22 cellular contexts compared by ENCODE assay signal in the genomic region with DNA sequence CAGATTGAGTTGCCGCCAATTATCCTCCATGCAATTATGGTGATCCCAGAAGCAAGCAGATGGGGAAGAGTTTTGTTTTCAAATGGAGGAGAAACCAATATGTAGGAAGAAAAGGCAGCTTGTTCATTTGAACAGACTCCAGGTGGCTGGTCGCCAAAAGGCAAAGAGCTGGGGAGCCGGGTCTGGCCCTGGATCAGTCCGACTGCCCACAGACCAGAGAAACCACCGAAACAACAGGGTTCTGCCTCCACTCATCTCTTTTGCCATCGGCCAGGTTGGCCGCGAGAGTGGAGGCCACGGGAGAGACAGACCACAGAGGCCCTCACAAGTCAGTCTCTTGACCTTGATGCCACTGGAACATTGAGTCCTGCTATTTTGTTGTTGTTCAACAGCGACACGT.
A peak's percentile ranks its signal among the peaks of the same experiment; 100 is the strongest.
DNase-seq lines count a peak whose midpoint lies in the region; ATAC-seq, FAIRE-seq and TF ChIP-seq lines count a peak whose summit lies in the region.
"Had no signal": no experiment of that assay in that cellular context is flagged by ENCODE, and none has a peak within 500 bp of the region (broad histone marks: within the 10 kb centered on the region; RNA-seq: fewer than 3 reads in every experiment).

No MANE protein-coding gene starts in this region.

- CTCF ChIA-PET in activated CD8-positive, alpha-beta memory T cell treated with anti-CD3 and anti-CD28 coated beads, Interleukin-2, amount 10 ng/mL, durations not matched to agents 7 days and 5 days (lab: Charles Lee): no interaction called here
- CTCF ChIA-PET in HepG2 (lab: Yijun Ruan, JAX; ENCODE audit: low intra/inter-chr PET ratio, low total read pairs): no interaction called here

- H3K4me1 Mint-ChIP-seq in activated CD8-positive, alpha-beta memory T cell treated with anti-CD3 and anti-CD28 coated beads, Interleukin-2, amount 10 ng/mL, durations not matched to agents 7 days and 5 days: no peaks in the 10 kb centered on the region
- H3K4me1 Mint-ChIP-seq: CD4-positive, CD25-positive, alpha-beta regulatory T cell had no signal

- H3K4me1 ChIP-seq in HepG2 (ENCODE audit: insufficient read depth, low read length): no peaks in the 10 kb centered on the region
- H3K4me1 ChIP-seq: BLaER1 treated with 17β-estradiol and CSF1 and Interleukin-3, amounts not matched to agents 10 nM and 100 nM had no signal

- no peak for FAIRE-seq in HepG2 (lab: Jason Lieb, UNC)
- FAIRE-seq: GM12892, GM19239, H54 had no signal

- TF ChIP-seq CTCF in HepG2 (CRISPR knock-in tag; IDR thresholded peaks at IDR 0.05): no peak

- no peaks in the 10 kb centered on the region for H3K79me2 ChIP-seq in HepG2 (ENCODE audit: insufficient read depth, low read length)

- ATAC-seq in activated CD8-positive, alpha-beta memory T cell treated with anti-CD3 and anti-CD28 coated beads, Interleukin-2, amount 10 ng/mL, durations not matched to agents 7 days and 5 days: no peak
- ATAC-seq in HepG2: no peak
- ATAC-seq: HCT116 had no signal

- intact Hi-C loops in HepG2 (cut with micrococcal nuclease; ENCODE audit: unreplicated experiment): no loop called here

- no peak for TF ChIP-seq POLR2A in HepG2 (IDR thresholded peaks at IDR 0.05; ENCODE audit: insufficient read depth in 1 of 2, low read depth in 2 of 2, low read length in 2 of 2)

- H3K4me3 Mint-ChIP-seq in activated CD8-positive, alpha-beta memory T cell treated with anti-CD3 and anti-CD28 coated beads, Interleukin-2, amount 10 ng/mL, durations not matched to agents 7 days and 5 days: no peak overlapping the region
- H3K4me3 Mint-ChIP-seq: CD4-positive, CD25-positive, alpha-beta regulatory T cell had no signal

- H3K4me3 ChIP-seq in HepG2 (replicated peaks in 1 of 3; ENCODE audit: insufficient read depth in 1 of 3, low read depth in 2 of 3, low read length in 3 of 3): no peak overlapping the region
- H3K4me3 ChIP-seq: BLaER1 treated with 17β-estradiol and CSF1 and Interleukin-3, amounts not matched to agents 10 nM and 100 nM had no signal

- H3K27me3 Mint-ChIP-seq in activated CD8-positive, alpha-beta memory T cell treated with anti-CD3 and anti-CD28 coated beads, Interleukin-2, amount 10 ng/mL, durations not matched to agents 7 days and 5 days: no peaks in the 10 kb centered on the region
- H3K27me3 Mint-ChIP-seq: CD4-positive, CD25-positive, alpha-beta regulatory T cell had no signal

- peak; percentile 61 for DNase-seq in NCI-H748 (lab: John Stamatoyannopoulos, UW; ENCODE audit: unreplicated experiment)
- no peak for DNase-seq in NCI-H748 treated with DMSO at 0.1 percent for 48 hours (lab: John Stamatoyannopoulos, UW)
- peak; percentile 26 for DNase-seq in NCI-H1694 (lab: John Stamatoyannopoulos, UW)
- peak; percentile 92 for DNase-seq in NCI-H69 (lab: John Stamatoyannopoulos, UW)
- DNase-seq in cerebellar cortex (ENCODE audit: low spot score): peak; percentile 8
- no peak for DNase-seq in activated CD8-positive, alpha-beta memory T cell treated with anti-CD3 and anti-CD28 coated beads, Interleukin-2, amount 10 ng/mL, durations not matched to agents 7 days and 5 days
- DNase-seq in HepG2 (ENCODE audit: low spot score): no peak
- DNase-seq in putamen (ENCODE audit: low spot score): no peak
- DNase-seq: ACHN; Calu3; CD4-positive, CD25-positive, alpha-beta regulatory T cell; DMS153; DMS79 treated with DMSO at 0.1 percent for 48 hours; EL; GDM1; IMR-90 had no signal

- no peak overlapping the region for H3K9ac ChIP-seq in HepG2 (ENCODE audit: insufficient read depth, low read depth, low read length)
- H3K9ac ChIP-seq: BLaER1 treated with 17β-estradiol and CSF1 and Interleukin-3, amounts not matched to agents 10 nM and 100 nM had no signal

- no peaks in the 10 kb centered on the region for H4K20me1 ChIP-seq in HepG2 (ENCODE audit: insufficient read depth, low read length)
- H4K20me1 ChIP-seq: BLaER1 treated with 17β-estradiol and CSF1 and Interleukin-3, amounts not matched to agents 10 nM and 100 nM had no signal

- H3K9me3 Mint-ChIP-seq in activated CD8-positive, alpha-beta memory T cell treated with anti-CD3 and anti-CD28 coated beads, Interleukin-2, amount 10 ng/mL, durations not matched to agents 7 days and 5 days (ENCODE audit: low read depth): peaks cover 7% of the 10 kb centered on the region

- H3K27ac ChIP-seq in HepG2 (ENCODE audit: extremely low read length, insufficient read depth, low read length): no peak overlapping the region
- H3K27ac ChIP-seq: BLaER1 treated with 17β-estradiol and CSF1 and Interleukin-3, amounts not matched to agents 10 nM and 100 nM; HL-60 had no signal

- no peak overlapping the region for H3K27ac Mint-ChIP-seq in activated CD8-positive, alpha-beta memory T cell treated with anti-CD3 and anti-CD28 coated beads, Interleukin-2, amount 10 ng/mL, durations not matched to agents 7 days and 5 days
- H3K27ac Mint-ChIP-seq: CD4-positive, CD25-positive, alpha-beta regulatory T cell had no signal

- no TSS peak for BruUV-seq in HepG2 (replicated peaks; lab: Mats Ljungman, UMichigan)

- no peak overlapping the region for H2AFZ ChIP-seq in HepG2 (ENCODE audit: low read length)

- no peak for TF ChIP-seq RAD21 in HepG2 (CRISPR knock-in tag; IDR thresholded peaks at IDR 0.05)

- TF ChIP-seq EP300 in HepG2 (IDR thresholded peaks at IDR 0.05; ENCODE audit: low read depth in 2 of 2, low read length in 2 of 2): no peak
- no peak for TF ChIP-seq EP300 in HepG2 (CRISPR knock-in tag; IDR thresholded peaks at IDR 0.05; ENCODE audit: borderline replicate concordance)

- WGBS in HepG2 (ENCODE audit: low lambda C conversion rate): 65% methylated on average over 4 of the region's 11 CpGs

- in situ Hi-C loops in HepG2 (cut with HindIII; ENCODE audit: extremely low pct_ligation_motif_present, low pct_unique_long_range_greater_than_20kb): no loop called here

- H3K36me3 Mint-ChIP-seq in activated CD8-positive, alpha-beta memory T cell treated with anti-CD3 and anti-CD28 coated beads, Interleukin-2, amount 10 ng/mL, durations not matched to agents 7 days and 5 days: no peaks in the 10 kb centered on the region
- H3K36me3 Mint-ChIP-seq: CD4-positive, CD25-positive, alpha-beta regulatory T cell had no signal

- no peaks in the 10 kb centered on the region for H3K36me3 ChIP-seq in HepG2 (replicated peaks in 1 of 2; ENCODE audit: control insufficient read depth in 1 of 2, insufficient read depth in 2 of 2, low read length in 2 of 2)
- H3K36me3 ChIP-seq: BLaER1 treated with 17β-estradiol and CSF1 and Interleukin-3, amounts not matched to agents 10 nM and 100 nM had no signal

- H3K9me3 ChIP-seq in HepG2 (ENCODE audit: low read length): no peaks in the 10 kb centered on the region
- H3K9me3 ChIP-seq: BLaER1 treated with 17β-estradiol and CSF1 and Interleukin-3, amounts not matched to agents 10 nM and 100 nM had no signal

- POLR2A ChIA-PET in HepG2 (lab: Yijun Ruan, JAX): no interaction called here

- H3K27me3 ChIP-seq in HepG2 (ENCODE audit: control insufficient read depth in 1 of 2, insufficient read depth in 2 of 2, low read length in 2 of 2): no peaks in the 10 kb centered on the region; a peak in 1 of 5 replicates
- H3K27me3 ChIP-seq: BLaER1 treated with 17β-estradiol and CSF1 and Interleukin-3, amounts not matched to agents 10 nM and 100 nM had no signal

- no peak overlapping the region for H3K4me2 ChIP-seq in HepG2 (ENCODE audit: low read depth, low read length)
- H3K4me2 ChIP-seq: BLaER1 treated with 17β-estradiol and CSF1 and Interleukin-3, amounts not matched to agents 10 nM and 100 nM had no signal

TF ChIP-seq in HepG2, 621 proteins besides CTCF, POLR2A, EP300 and RAD21:
- TF ChIP-seq ZNF720 (CRISPR knock-in tag; IDR thresholded peaks at IDR 0.05) (no peak), ZNF605 (CRISPR knock-in tag; IDR thresholded peaks at IDR 0.05) (no peak), TOPORS (CRISPR knock-in tag; IDR thresholded peaks at IDR 0.05) (no peak)

Comparison
In these comparisons a context has a peak if more than half of its experiments do, and no peak if none do; other contexts are left out.
1. DNase-seq: peak in NCI-H748 (single experiment), NCI-H1694 (single experiment), NCI-H69 (single experiment) and cerebellar cortex (single experiment); none in NCI-H748 treated with DMSO at 0.1 percent for 48 hours (single experiment), activated CD8-positive, alpha-beta memory T cell treated with anti-CD3 and anti-CD28 coated beads, Interleukin-2, amount 10 ng/mL, durations not matched to agents 7 days and 5 days (single experiment), HepG2 (single experiment) and putamen (single experiment).